ENCODE assay signal across 26 cellular contexts in genomic region chr15:81777546-81777945, GRCh38.
"Had no signal": no experiment of that assay in that cellular context is flagged by ENCODE, and none has a peak within 500 bp of the region (broad histone marks: within the 10 kb centered on the region; RNA-seq: fewer than 3 reads in every experiment).

No MANE protein-coding gene starts in this region.

- DNase-seq: naive thymus-derived CD4-positive, alpha-beta T cell; natural killer cell; occipital lobe; pancreas; right lobe of liver; sigmoid colon; small intestine; stimulated activated CD4-positive, alpha-beta T cell treated with anti-CD3 and anti-CD28 coated beads, Interleukin-15, amount 100 ng/mL, for 24 hours; stimulated activated CD4-positive, alpha-beta T cell treated with anti-CD3 and anti-CD28 coated beads, Interleukin-2, amount 100 ng/mL, for 24 hours; stimulated activated CD4-positive, alpha-beta T cell treated with anti-CD3 and anti-CD28 coated beads, Interleukin-2, amount 100 ng/mL, for 48 hours; stimulated activated CD4-positive, alpha-beta T cell treated with anti-CD3 and anti-CD28 coated beads, Interleukin-4, amount 100 ng/mL, for 24 hours; stimulated activated naive B cell treated with anti-CD40 and anti-IgM and Interleukin-4, amounts not matched to agents 10 μg/mL and 1 μg/mL and 100 μg/mL, for 72 hours; stimulated activated naive CD4-positive, alpha-beta T cell treated with Interleukin-2 at 50 U/mL for 16 hours; stomach; thyroid gland; trophoblast cell; upper lobe of right lung had no signal

- H3K27ac Mint-ChIP-seq: natural killer cell; nephron; stimulated activated effector memory CD8-positive, alpha-beta T cell treated with anti-CD3 and anti-CD28 coated beads, Interleukin-12 subunit alpha, Interleukin-12 subunit beta, amount 100 ng/mL, for 72 hours; stimulated activated naive B cell treated with anti-CD40 and anti-IgM and Interleukin-4, amounts not matched to agents 10 μg/mL and 1 μg/mL and 100 μg/mL, for 72 hours; stimulated activated naive CD8-positive, alpha-beta T cell treated with anti-CD3 and anti-CD28 coated beads, Interleukin-15, Interleukin-2, amounts not matched to agents 100 ng/mL and 50 ng/mL, for 24 hours had no signal

- H3K27me3 ChIP-seq: right atrium auricular region, right lobe of liver, sigmoid colon, thyroid gland, tibial nerve, upper lobe of right lung, uterus had no signal

- H3K4me1 ChIP-seq: pancreas, prostate gland, right atrium auricular region, right lobe of liver, sigmoid colon, stomach, thyroid gland, tibial nerve, upper lobe of right lung, uterus had no signal

- H3K9me3 ChIP-seq: pancreas, prostate gland, right atrium auricular region, right lobe of liver, sigmoid colon, stomach, thoracic aorta, thyroid gland, tibial nerve, upper lobe of right lung, uterus had no signal

- H3K27ac ChIP-seq: pancreas, prostate gland, right atrium auricular region, right lobe of liver, sigmoid colon, stomach, thoracic aorta, thyroid gland, tibial nerve, upper lobe of right lung had no signal

- ATAC-seq: naive thymus-derived CD4-positive, alpha-beta T cell; natural killer cell; pancreas; right lobe of liver; stimulated activated effector memory CD8-positive, alpha-beta T cell treated with anti-CD3 and anti-CD28 coated beads, Interleukin-12 subunit alpha, Interleukin-12 subunit beta, amount 100 ng/mL, for 72 hours; stimulated activated naive B cell treated with anti-CD40 and anti-IgM and Interleukin-4, amounts not matched to agents 10 μg/mL and 1 μg/mL and 100 μg/mL, for 72 hours; upper lobe of right lung had no signal

- H3K36me3 Mint-ChIP-seq: naive thymus-derived CD4-positive, alpha-beta T cell; natural killer cell; stimulated activated effector memory CD8-positive, alpha-beta T cell treated with anti-CD3 and anti-CD28 coated beads, Interleukin-12 subunit alpha, Interleukin-12 subunit beta, amount 100 ng/mL, for 72 hours; stimulated activated naive B cell treated with anti-CD40 and anti-IgM and Interleukin-4, amounts not matched to agents 10 μg/mL and 1 μg/mL and 100 μg/mL, for 72 hours had no signal

- H3K4me3 Mint-ChIP-seq: natural killer cell; nephron; neural crest cell; stimulated activated effector memory CD8-positive, alpha-beta T cell treated with anti-CD3 and anti-CD28 coated beads, Interleukin-12 subunit alpha, Interleukin-12 subunit beta, amount 100 ng/mL, for 72 hours; stimulated activated naive B cell treated with anti-CD40 and anti-IgM and Interleukin-4, amounts not matched to agents 10 μg/mL and 1 μg/mL and 100 μg/mL, for 72 hours; stimulated activated naive CD8-positive, alpha-beta T cell treated with anti-CD3 and anti-CD28 coated beads, Interleukin-15, Interleukin-2, amounts not matched to agents 100 ng/mL and 50 ng/mL, for 24 hours had no signal

- H3K4me3 ChIP-seq: pancreas, prostate gland, right atrium auricular region, right lobe of liver, sigmoid colon, stomach, thoracic aorta, thyroid gland, tibial nerve, upper lobe of right lung, uterus had no signal

- H3K4me1 Mint-ChIP-seq: natural killer cell; stimulated activated effector memory CD8-positive, alpha-beta T cell treated with anti-CD3 and anti-CD28 coated beads, Interleukin-12 subunit alpha, Interleukin-12 subunit beta, amount 100 ng/mL, for 72 hours had no signal

- H3K9me3 Mint-ChIP-seq: naive thymus-derived CD4-positive, alpha-beta T cell; natural killer cell; nephron; neural crest cell; stimulated activated naive B cell treated with anti-CD40 and anti-IgM and Interleukin-4, amounts not matched to agents 10 μg/mL and 1 μg/mL and 100 μg/mL, for 72 hours; stimulated activated naive CD8-positive, alpha-beta T cell treated with anti-CD3 and anti-CD28 coated beads, Interleukin-15, Interleukin-2, amounts not matched to agents 100 ng/mL and 50 ng/mL, for 24 hours had no signal

- H3K36me3 ChIP-seq: pancreas, prostate gland, right atrium auricular region, right lobe of liver, sigmoid colon, stomach, thoracic aorta, thyroid gland, tibial nerve, upper lobe of right lung, uterus had no signal
